ENCODE assay signal across 8 cellular contexts in genomic region chr11:127789887-127790286, GRCh38.
A peak's percentile ranks its signal among the peaks of the same experiment; 100 is the strongest.
DNase-seq lines count a peak whose midpoint lies in the region; ATAC-seq and TF ChIP-seq lines count a peak whose summit lies in the region.

No MANE protein-coding gene starts in this region.

- no peak overlapping the region for H2AFZ ChIP-seq in mesenchymal stem cell (ENCODE audit: low read depth, low read length)

- H3K27me3 Mint-ChIP-seq in T-helper 2 cell treated with Interferon-gamma antibody and Interleukin-4, amounts not matched to agents 5 μg/mL and 100 μg/mL, for 36 hours (ENCODE audit: low read depth): no peaks in the 10 kb centered on the region

- no peaks in the 10 kb centered on the region for H3K9me3 Mint-ChIP-seq in T-helper 2 cell treated with Interferon-gamma antibody and Interleukin-4, amounts not matched to agents 5 μg/mL and 100 μg/mL, for 36 hours

- no peak overlapping the region for H2BK120ac ChIP-seq in mesenchymal stem cell (ENCODE audit: low read depth, low read length)

- no peak overlapping the region for H3K14ac ChIP-seq in mesenchymal stem cell (ENCODE audit: low read length in 2 of 2)

- no peak for ATAC-seq in HG03432 (IDR thresholded peaks at IDR 0.05; ENCODE audit: unreplicated experiment)

- H3K36me3 Mint-ChIP-seq in T-helper 2 cell treated with Interferon-gamma antibody and Interleukin-4, amounts not matched to agents 5 μg/mL and 100 μg/mL, for 36 hours (ENCODE audit: low read depth): no peaks in the 10 kb centered on the region

- no peak overlapping the region for H3K23ac ChIP-seq in mesenchymal stem cell (ENCODE audit: low read length in 2 of 2)

- no peak overlapping the region for H2BK15ac ChIP-seq in mesenchymal stem cell (ENCODE audit: low read depth, poor library complexity, severe bottlenecking)

- H3K4me1 ChIP-seq in mesenchymal stem cell (ENCODE audit: control insufficient read depth, insufficient read depth, low read depth, low read length): no peaks in the 10 kb centered on the region

- no peak overlapping the region for H2BK5ac ChIP-seq in mesenchymal stem cell (ENCODE audit: low read depth, low read length, poor library complexity, severe bottlenecking)

- no peak overlapping the region for H3K18ac ChIP-seq in mesenchymal stem cell (ENCODE audit: low read depth in 1 of 2, low read length in 2 of 2)

- H3K9ac ChIP-seq in mesenchymal stem cell (ENCODE audit: low read length): no peak overlapping the region

- no peak overlapping the region for H3K27ac ChIP-seq in mesenchymal stem cell (ENCODE audit: low read length, poor library complexity, severe bottlenecking)

- peaks cover 2% of the 10 kb centered on the region for H3K9me3 ChIP-seq in mesenchymal stem cell (ENCODE audit: control insufficient read depth, low read length)

- no peak overlapping the region for H4K91ac ChIP-seq in mesenchymal stem cell (ENCODE audit: low read length)

- no peak overlapping the region for H3K4me3 ChIP-seq in GM12864 (ENCODE audit: low read depth, low read length)
- H3K4me3 ChIP-seq in mesenchymal stem cell (ENCODE audit: insufficient read depth in 1 of 2, low read depth in 1 of 2, low read length in 2 of 2): no peak overlapping the region

- in situ Hi-C loops in SK-MEL-5 (cut with HindIII; ENCODE audit: low pct_unique_long_range_greater_than_20kb, low sequenced_read_pairs): no loop called here

- H3K4me1 Mint-ChIP-seq in T-helper 2 cell treated with Interferon-gamma antibody and Interleukin-4, amounts not matched to agents 5 μg/mL and 100 μg/mL, for 36 hours (ENCODE audit: low read depth): no peaks in the 10 kb centered on the region

- no peak overlapping the region for H3K4me3 Mint-ChIP-seq in T-helper 2 cell treated with Interferon-gamma antibody and Interleukin-4, amounts not matched to agents 5 μg/mL and 100 μg/mL, for 36 hours

- H3K27ac Mint-ChIP-seq in T-helper 2 cell treated with Interferon-gamma antibody and Interleukin-4, amounts not matched to agents 5 μg/mL and 100 μg/mL, for 36 hours: no peak overlapping the region

- H3K27me3 ChIP-seq in mesenchymal stem cell (ENCODE audit: control insufficient read depth in 1 of 2, insufficient read depth in 1 of 2, low read length in 2 of 2): no peaks in the 10 kb centered on the region

- H3K4me2 ChIP-seq in mesenchymal stem cell (ENCODE audit: low read length, poor library complexity, severe bottlenecking): no peak overlapping the region

- no peaks in the 10 kb centered on the region for H3K36me3 ChIP-seq in mesenchymal stem cell (ENCODE audit: control insufficient read depth in 1 of 2, insufficient read depth in 2 of 2, low read depth in 1 of 2, low read length in 2 of 2)

- no peak overlapping the region for H2BK12ac ChIP-seq in mesenchymal stem cell (ENCODE audit: low read length in 2 of 2)

- H3K79me1 ChIP-seq in mesenchymal stem cell (replicated peaks; ENCODE audit: low read length, poor library complexity, severe bottlenecking): no peaks in the 10 kb centered on the region

- DNase-seq in GM12864 (ENCODE audit: low read depth): no peak
- DNase-seq in HT1080 (ENCODE audit: low read depth): peak; percentile 30
- DNase-seq in SK-MEL-5 (ENCODE audit: low read depth, low spot score): peak; percentile 35
- DNase-seq in mesenchymal stem cell: peak; percentile 4
- DNase-seq in NCI-H774 (lab: John Stamatoyannopoulos, UW): no peak
- no peak for DNase-seq in epidermal melanocyte (ENCODE audit: insufficient read length, low spot score)
- no peak for DNase-seq in T-helper 2 cell treated with Interferon-gamma antibody and Interleukin-4, amounts not matched to agents 5 μg/mL and 100 μg/mL, for 36 hours (ENCODE audit: low spot score)

- no peak overlapping the region for H4K8ac ChIP-seq in mesenchymal stem cell (ENCODE audit: low read length)

- TF ChIP-seq CTCF in GM12864 (IDR thresholded peaks at IDR 0.05; ENCODE audit: low read depth, low read length, missing control alignments): peak; percentile 23

- WGBS in mesenchymal stem cell: 46% methylated on average over 4 of the region's 7 CpGs

- H3K4ac ChIP-seq in mesenchymal stem cell (ENCODE audit: low read depth in 1 of 2, low read length in 2 of 2): no peak overlapping the region

- no peak overlapping the region for H2AK5ac ChIP-seq in mesenchymal stem cell (ENCODE audit: low read length, severe bottlenecking)

Comparison
In these comparisons a context has a peak if more than half of its experiments do, and no peak if none do; other contexts are left out.
1. DNase-seq: peak in HT1080 (single experiment), SK-MEL-5 (single experiment) and mesenchymal stem cell (single experiment); none in GM12864 (single experiment), NCI-H774 (single experiment), epidermal melanocyte (single experiment) and T-helper 2 cell treated with Interferon-gamma antibody and Interleukin-4, amounts not matched to agents 5 μg/mL and 100 μg/mL, for 36 hours (single experiment).